Comparison of ENCODE assay signal across 23 cellular contexts in genomic region chr20:22576733-22577514, GRCh38. TPM values are rescaled to one million over a fixed set of nuclear protein-coding genes. Genes with fewer than 3 reads are reported as not detected.
DNase-seq lines count a peak whose midpoint lies in the region; ATAC-seq, FAIRE-seq and TF ChIP-seq lines count a peak whose summit lies in the region.
"Had no signal": no experiment of that assay in that cellular context is flagged by ENCODE, and none has a peak within 500 bp of the region (broad histone marks: within the 10 kb centered on the region; RNA-seq: fewer than 3 reads in every experiment).

No MANE protein-coding gene starts in this region.

- H3K27ac ChIP-seq in PC-3 (ENCODE audit: low read length): peak overlapping the region; percentile 67; the same call in 1 of the 2 replicates
- H3K27ac ChIP-seq in HepG2 (ENCODE audit: extremely low read length, insufficient read depth, low read length): peak overlapping the region; percentile 86
- H3K27ac ChIP-seq in coronary artery: no peak overlapping the region
- no peak overlapping the region for H3K27ac ChIP-seq in aorta (ENCODE audit: low read depth in 1 of 2, low read length in 2 of 2)
- no peak overlapping the region for H3K27ac ChIP-seq in left ventricle myocardium inferior (replicated peaks)
- H3K27ac ChIP-seq: adrenal gland, prostate gland, testis had no signal

- H3K4me2 ChIP-seq in PC-3 (ENCODE audit: low read length) (peak overlapping the region; percentile 99), HepG2 (ENCODE audit: low read depth, low read length) (peak overlapping the region; percentile 85)

- 28% methylated on average over 48 of the region's 48 CpGs for WGBS in HepG2 (ENCODE audit: low lambda C conversion rate)
- 4 to 5% methylated on average over 48 of the region's 48 CpGs for WGBS in aorta, 2 donors

- H3K4me3 ChIP-seq in PC-3 (ENCODE audit: low read length) (peak overlapping the region; percentile 75; the same call in 1 of the 2 replicates), HepG2 (replicated peaks in 1 of 3; ENCODE audit: insufficient read depth in 1 of 3, low read depth in 2 of 3, low read length in 3 of 3) (peak overlapping the region; percentile 75 to 95 (median 93)), coronary artery (no peak overlapping the region), aorta (ENCODE audit: low read length in 2 of 2) (no peak overlapping the region), left ventricle myocardium inferior (no peak overlapping the region)
- H3K4me3 ChIP-seq: adrenal gland, testis had no signal

- no peak for DNase-seq in PC-3
- peak; percentile 37 for DNase-seq in HepG2 (ENCODE audit: low spot score)
- DNase-seq in retina: peak; percentile 78
- no peak for DNase-seq in coronary artery (ENCODE audit: low spot score)
- no peak for DNase-seq in aorta
- no peak for DNase-seq in left ventricle myocardium inferior
- DNase-seq: activated CD4-positive, alpha-beta T cell treated with anti-CD3 and anti-CD28 coated beads for 1 hour; activated CD8-positive, alpha-beta memory T cell treated with anti-CD3 and anti-CD28 coated beads for 24 hours; activated naive CD4-positive, alpha-beta T cell; activated T-cell treated with anti-CD3 and anti-CD28 coated beads, Interleukin-2, amount 50 U/mL, for 24 hours; adrenal gland; CD8-positive, alpha-beta memory T cell; IMR-90; NCI-H526 treated with DMSO at 0.1 percent for 48 hours; OCI-M1; SHP77; stimulated activated CD4-positive, alpha-beta T cell treated with anti-CD3 and anti-CD28 coated beads, Interleukin-2, amount 100 ng/mL, for 24 hours; testis had no signal

- TF ChIP-seq EP300 in HepG2 (IDR thresholded peaks at IDR 0.05; ENCODE audit: low read depth in 2 of 2, low read length in 2 of 2) (no peak), HepG2 (CRISPR knock-in tag; IDR thresholded peaks at IDR 0.05; ENCODE audit: borderline replicate concordance) (no peak)

- no peak for TF ChIP-seq RAD21 in HepG2 (CRISPR knock-in tag; IDR thresholded peaks at IDR 0.05)

- in situ Hi-C loops in HepG2 (cut with HindIII; ENCODE audit: extremely low pct_ligation_motif_present, low pct_unique_long_range_greater_than_20kb): loop anchor here (5.0 to 10.0 kb wide), 3 partner anchors 65 to 1058 kb away; partner anchors contain the start of genes CST3 and NXT1

- H3K79me2 ChIP-seq in PC-3 (ENCODE audit: low read length) (peaks cover 27% of the 10 kb centered on the region; the same call in 1 of the 2 replicates), HepG2 (ENCODE audit: insufficient read depth, low read length) (peaks cover 89% of the 10 kb centered on the region)

- H3K36me3 ChIP-seq in ES-I3 (ENCODE audit: insufficient read depth, low read length): no peaks in the 10 kb centered on the region
- H3K36me3 ChIP-seq in PC-3 (ENCODE audit: low read depth, low read length): no peaks in the 10 kb centered on the region
- H3K36me3 ChIP-seq in HepG2 (replicated peaks in 1 of 2; ENCODE audit: control insufficient read depth in 1 of 2, insufficient read depth in 2 of 2, low read length in 2 of 2): peaks cover 6 to 14% of the 10 kb centered on the region in 2 experiments; a peak in 3 of 5 replicates
- H3K36me3 ChIP-seq in aorta (ENCODE audit: control insufficient read depth in 1 of 2, insufficient read depth in 2 of 2, low read length in 1 of 2): no peaks in the 10 kb centered on the region
- no peaks in the 10 kb centered on the region for H3K36me3 ChIP-seq in left ventricle myocardium inferior
- H3K36me3 ChIP-seq: adrenal gland, prostate gland had no signal

- H4K20me1 ChIP-seq in PC-3 (ENCODE audit: low read length): no peaks in the 10 kb centered on the region
- H4K20me1 ChIP-seq in HepG2 (ENCODE audit: insufficient read depth, low read length): peaks cover 23% of the 10 kb centered on the region

- POLR2A ChIA-PET in PC-3 (lab: Charles Lee; ENCODE audit: unreplicated experiment) (no interaction called here), HepG2 (lab: Yijun Ruan, JAX) (interaction anchor here (0.6 to 9.9 kb wide), 25 partner anchors 7 to 173 kb away, joined by 3 to 142 read pairs (median 11); partner anchors contain the start of gene FOXA2)

- FAIRE-seq in HepG2 (lab: Jason Lieb, UNC): no peak
- FAIRE-seq: bronchial epithelial cell had no signal

- no peaks in the 10 kb centered on the region for H3F3A ChIP-seq in PC-3 (ENCODE audit: low read length, unreplicated experiment)

- H3K9ac ChIP-seq in ES-I3 (ENCODE audit: low read depth, low read length) (peak overlapping the region; percentile 2; the same call in 1 of the 2 replicates), PC-3 (ENCODE audit: low read length) (0 out of 2 replicates have a peak overlapping the region, but pooled peaks have one; percentile 84), HepG2 (ENCODE audit: insufficient read depth, low read depth, low read length) (peak overlapping the region; percentile 94)

- H3K9me2 ChIP-seq in PC-3 (replicated peaks; ENCODE audit: low read length): no peaks in the 10 kb centered on the region

- H3K4me1 ChIP-seq in ES-I3 (ENCODE audit: insufficient read depth, low read length) (peaks cover 17% of the 10 kb centered on the region), PC-3 (ENCODE audit: insufficient read depth, low read length) (peaks cover 21% of the 10 kb centered on the region), HepG2 (ENCODE audit: insufficient read depth, low read length) (peaks cover 85% of the 10 kb centered on the region), aorta (ENCODE audit: control insufficient read depth in 1 of 2, insufficient read depth in 2 of 2, low read length in 2 of 2) (no peaks in the 10 kb centered on the region), left ventricle myocardium inferior (peaks cover 22% of the 10 kb centered on the region)
- H3K4me1 ChIP-seq: adrenal gland had no signal

- ATAC-seq in PC-3: no peak
- peak; percentile 9 for ATAC-seq in HepG2
- no peak for ATAC-seq in aorta (ENCODE audit: low FRiP score)
- ATAC-seq: stimulated activated effector memory CD8-positive, alpha-beta T cell treated with anti-CD3 and anti-CD28 coated beads, Interleukin-12 subunit alpha, Interleukin-12 subunit beta, amount 100 ng/mL, for 72 hours had no signal

- H3K27me3 ChIP-seq in PC-3 (ENCODE audit: low read length): 0 out of 2 replicates have a peak, but pooled peaks cover 6% of the 10 kb centered on the region
- H3K27me3 ChIP-seq in HepG2 (ENCODE audit: control insufficient read depth in 1 of 2, insufficient read depth in 2 of 2, low read length in 2 of 2): no peaks in the 10 kb centered on the region; a peak in 1 of 5 replicates
- H3K27me3 ChIP-seq in aorta (ENCODE audit: control insufficient read depth in 1 of 2, insufficient read depth in 2 of 2, low read length in 1 of 2): peaks cover 0 to 2% of the 10 kb centered on the region in 2 donors
- H3K27me3 ChIP-seq in left ventricle myocardium inferior (ENCODE audit: low read depth): peaks cover 99% of the 10 kb centered on the region
- H3K27me3 ChIP-seq: testis had no signal

- no peak for TF ChIP-seq CTCF in PC-3 (conservative IDR thresholded peaks at IDR 0.05; ENCODE audit: low read depth, low read length)
- TF ChIP-seq CTCF in HepG2 (CRISPR knock-in tag; IDR thresholded peaks at IDR 0.05): no peak
- no peak for TF ChIP-seq CTCF in coronary artery (IDR thresholded peaks at IDR 0.05)
- no peak for TF ChIP-seq CTCF in left ventricle myocardium inferior (IDR thresholded peaks at IDR 0.05; ENCODE audit: borderline replicate concordance)

- no peak; a peak in 1 of 4 replicates for TF ChIP-seq POLR2A in HepG2 (IDR thresholded peaks at IDR 0.05; ENCODE audit: insufficient read depth in 1 of 2, low read depth in 2 of 2, low read length in 2 of 2)

- H3K9me3 ChIP-seq in ES-I3 (ENCODE audit: control insufficient read depth, insufficient read depth, low read length): no peaks in the 10 kb centered on the region; the same call in 1 of the 2 replicates
- H3K9me3 ChIP-seq in PC-3 (ENCODE audit: low read length): no peaks in the 10 kb centered on the region
- no peaks in the 10 kb centered on the region for H3K9me3 ChIP-seq in HepG2 (ENCODE audit: low read length)
- no peaks in the 10 kb centered on the region for H3K9me3 ChIP-seq in aorta (ENCODE audit: control insufficient read depth, low read length)
- no peaks in the 10 kb centered on the region for H3K9me3 ChIP-seq in left ventricle myocardium inferior (replicated peaks)
- H3K9me3 ChIP-seq: adrenal gland, prostate gland, testis had no signal

- intact Hi-C loops in PC-3 (cut with micrococcal nuclease): loop anchor here (5.0 kb wide), 1 partner anchor 125 kb away; no protein-coding TSS in a partner anchor
- intact Hi-C loops in HepG2 (cut with micrococcal nuclease; ENCODE audit: unreplicated experiment): loop anchor here (2.0 kb wide), 2 partner anchors 42 to 86 kb away; no protein-coding TSS in a partner anchor
- intact Hi-C loops in aorta (cut with DNase I): no loop called here
- intact Hi-C loops in left ventricle myocardium inferior (cut with micrococcal nuclease): no loop called here

- no peak overlapping the region for H2AFZ ChIP-seq in PC-3 (ENCODE audit: low read length)
- no peak overlapping the region for H2AFZ ChIP-seq in HepG2 (ENCODE audit: low read length)

- CTCF ChIA-PET in PC-3 (lab: Charles Lee) (no interaction called here), HepG2 (lab: Yijun Ruan, JAX; ENCODE audit: low intra/inter-chr PET ratio, low total read pairs) (no interaction called here)

- BruUV-seq in PC-3 (replicated peaks; lab: Mats Ljungman, UMichigan) (no TSS peak), HepG2 (replicated peaks; lab: Mats Ljungman, UMichigan) (no TSS peak)

RNA-seq across cellular contexts. Expression of gene FOXA2, which starts 7.4 kb away (rescaled TPM):
- total RNA-seq in PC-3 (2014; rRNA removed): 14.4 and 15.2 TPM in 2 replicates
- 12.2 and 12.7 TPM in 2 replicates for total RNA-seq in HepG2 (2016; rRNA removed; fragmentation: Illumina TruSeq; extraction: Trizol)
- total RNA-seq in HepG2 (2016; cell fraction: cytosol; rRNA removed; fragmentation: Illumina TruSeq; extraction: Trizol; ENCODE audit: low read depth): 4.6 and 4.9 TPM in 2 replicates
- 10.8 and 13.2 TPM in 2 replicates for total RNA-seq in HepG2 (2016; cell fraction: insoluble cytoplasmic fraction; rRNA removed; fragmentation: Illumina TruSeq; extraction: Trizol)
- total RNA-seq in HepG2 (2016; cell fraction: membrane; rRNA removed; fragmentation: Illumina TruSeq; extraction: Trizol): 11.1 and 12.0 TPM in 2 replicates
- total RNA-seq in HepG2 (2016; cell fraction: nucleus; rRNA removed; fragmentation: Illumina TruSeq; extraction: Trizol): 11.8 and 11.9 TPM in 2 replicates
- 8.8 and 12.2 TPM in 2 replicates for polyA plus RNA-seq in HepG2 (2011; rRNA removed)
- 5.0 and 7.0 TPM in 2 replicates for polyA plus RNA-seq in HepG2 (2011; cell fraction: cytosol; rRNA removed)
- polyA plus RNA-seq in HepG2 (2011; cell fraction: nucleus; rRNA removed): 31.5 and 34.4 TPM in 2 replicates
- polyA plus RNA-seq in HepG2 (2012): 33.6 and 38.4 TPM in 2 replicates
- polyA plus RNA-seq in HepG2 (2016; cell fraction: cytosol; fragmentation: Illumina TruSeq; extraction: Trizol; ENCODE audit: low read depth): 4.4 TPM in 2 replicates
- polyA plus RNA-seq in HepG2 (2016; cell fraction: insoluble cytoplasmic fraction; fragmentation: Illumina TruSeq; extraction: Trizol; ENCODE audit: low read depth): 22.9 and 28.4 TPM in 2 replicates
- 9.4 and 9.7 TPM in 2 replicates for polyA plus RNA-seq in HepG2 (2016; cell fraction: membrane; fragmentation: Illumina TruSeq; extraction: Trizol; ENCODE audit: low read depth)
- 30.5 and 31.3 TPM in 2 replicates for polyA plus RNA-seq in HepG2 (2016; cell fraction: nucleus; fragmentation: Illumina TruSeq; extraction: Trizol; ENCODE audit: insufficient read depth, low read depth)
- 12.8 TPM in 1 of 2 replicates, not detected in the other for polyA minus RNA-seq in HepG2 (2011; rRNA and poly(A)+ RNA removed; ENCODE audit: low replicate concordance)
- polyA minus RNA-seq in HepG2 (2011; cell fraction: cytosol; rRNA and poly(A)+ RNA removed): 12.6 and 15.2 TPM in 2 replicates
- 6.7 and 9.3 TPM in 2 replicates for polyA minus RNA-seq in HepG2 (2011; cell fraction: nucleus; rRNA and poly(A)+ RNA removed)
- not detected for total RNA-seq in aorta
- under 1 TPM in 1 of 2 donors, not detected in 1; 0.88 TPM for polyA plus RNA-seq in aorta
- total RNA-seq in left ventricle myocardium inferior: not detected
- total RNA-seq: adrenal gland; CD8-positive, alpha-beta memory T cell; IMR-90; skeletal muscle tissue had no signal
- polyA plus RNA-seq: adrenal gland; CD8-positive, alpha-beta memory T cell; IMR-90 had no signal

Comparison
In these comparisons a context has a peak if more than half of its experiments do, and no peak if none do; other contexts are left out.
1. H3K9ac ChIP-seq: peak in every context shown above with its lines; median percentile 94 in HepG2; 84 in PC-3; 2 in ES-I3.
2. DNase-seq: peak in HepG2 (single experiment) and retina (single experiment); none in PC-3 (single experiment), coronary artery (single experiment), aorta (0 of 2) and left ventricle myocardium inferior (single experiment).
3. H3K27ac ChIP-seq: peak in PC-3 (single experiment) and HepG2 (single experiment); none in coronary artery (0 of 2), aorta (0 of 2) and left ventricle myocardium inferior (single experiment).
4. H3K4me3 ChIP-seq: peak in PC-3 (single experiment) and HepG2 (3 of 3); none in coronary artery (single experiment), aorta (0 of 2) and left ventricle myocardium inferior (single experiment).
5. intact Hi-C loops: an anchor here in PC-3 (5.0 kb wide) and HepG2 (2.0 kb wide); none called in aorta and left ventricle myocardium inferior.